In the genomic region with DNA sequence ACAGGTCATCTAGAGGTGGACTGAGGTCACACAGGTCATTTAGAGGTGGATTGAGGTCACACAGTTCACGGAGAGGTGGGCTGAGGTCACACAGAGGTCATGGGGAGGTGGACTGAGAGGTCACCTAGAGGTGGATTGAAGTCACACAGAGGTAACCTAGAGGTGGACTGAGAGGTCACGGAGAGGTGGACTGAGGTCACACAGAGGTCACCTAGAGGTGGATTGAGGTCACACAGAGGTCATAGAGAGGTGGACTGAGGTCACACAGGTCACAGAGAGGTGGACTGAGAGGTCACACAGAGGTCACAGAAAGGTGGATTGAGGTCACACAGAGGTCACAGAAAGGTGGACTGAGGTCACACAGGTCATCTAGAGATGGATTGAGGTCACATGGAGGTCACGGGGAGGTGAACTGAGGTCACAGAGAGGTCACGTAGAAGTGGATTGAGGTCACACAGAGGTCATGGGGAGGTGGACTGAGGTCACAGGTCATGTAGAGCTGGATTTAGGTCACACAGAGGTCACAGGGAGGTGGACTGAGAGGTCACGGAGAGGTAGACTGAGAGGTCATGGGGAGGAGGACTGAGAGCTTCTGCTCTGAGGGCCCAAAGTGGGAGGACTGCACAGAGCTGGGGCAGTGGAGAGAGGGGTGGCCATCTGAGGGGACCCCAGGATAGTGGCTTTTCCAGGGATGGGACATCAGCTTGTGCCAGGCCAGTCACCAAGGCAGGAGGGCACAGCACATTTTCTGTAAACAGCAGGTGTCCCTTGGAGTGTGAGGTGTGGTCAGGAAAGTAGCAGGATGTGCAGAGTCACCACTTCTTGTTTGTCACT, we compare ENCODE assay signal across 18 cellular contexts. TPM values are rescaled to one million over a fixed set of nuclear protein-coding genes. Genes with fewer than 3 reads are reported as not detected.
DNase-seq lines count a peak whose midpoint lies in the region; TF ChIP-seq lines count a peak whose summit lies in the region.
"Had no signal": no experiment of that assay in that cellular context is flagged by ENCODE, and none has a peak within 500 bp of the region (broad histone marks: within the 10 kb centered on the region; RNA-seq: fewer than 3 reads in every experiment).

No MANE protein-coding gene starts in this region.

- no peak overlapping the region for H3K27ac ChIP-seq in liver (ENCODE audit: low read depth in 1 of 2, low read length in 2 of 2)
- no peak overlapping the region for H3K27ac ChIP-seq in effector memory CD4-positive, alpha-beta T cell (ENCODE audit: insufficient read depth, low read length, poor library complexity, severe bottlenecking)
- H3K27ac ChIP-seq: C4-2B, KMS-11, pancreas, SK-N-MC had no signal

- H3K4me1 Mint-ChIP-seq in CD14-positive monocyte (peaks cover 18% of the 10 kb centered on the region), HFFc6 (ENCODE audit: low read depth) (peaks cover 2% of the 10 kb centered on the region)
- peaks cover 7% of the 10 kb centered on the region for H3K4me1 Mint-ChIP-seq in activated naive CD8-positive, alpha-beta T cell treated with anti-CD3 and anti-CD28 coated beads for 36 hours
- H3K4me1 Mint-ChIP-seq in activated T-helper 2 cell treated with anti-CD3 and anti-CD28 coated beads, Interferon-gamma antibody, Interleukin-2, Interleukin-4, amounts not matched to agents 10 μg/mL and 5 μg/mL and 100 μg/mL, durations not matched to agents 14 hours and 24 hours and 36 hours (ENCODE audit: low read depth), result peaks cover 8% of the 10 kb centered on the region

- no peaks in the 10 kb centered on the region for H3K9me3 ChIP-seq in liver (ENCODE audit: control insufficient read depth in 4 of 4, low read length in 3 of 4)
- no peaks in the 10 kb centered on the region for H3K9me3 ChIP-seq in effector memory CD4-positive, alpha-beta T cell (ENCODE audit: control insufficient read depth, low read length)
- H3K9me3 ChIP-seq: pancreas had no signal

- H3K9me3 Mint-ChIP-seq in CD14-positive monocyte, result peaks cover 0 to 7% (median 0%) of the 10 kb centered on the region in 7 donors
- H3K9me3 Mint-ChIP-seq in HFFc6, result peaks cover 14% of the 10 kb centered on the region
- no peaks in the 10 kb centered on the region for H3K9me3 Mint-ChIP-seq in activated naive CD8-positive, alpha-beta T cell treated with anti-CD3 and anti-CD28 coated beads for 36 hours
- H3K9me3 Mint-ChIP-seq in activated T-helper 2 cell treated with anti-CD3 and anti-CD28 coated beads, Interferon-gamma antibody, Interleukin-2, Interleukin-4, amounts not matched to agents 10 μg/mL and 5 μg/mL and 100 μg/mL, durations not matched to agents 14 hours and 24 hours and 36 hours, result no peaks in the 10 kb centered on the region

- H3K36me3 ChIP-seq in liver (ENCODE audit: control insufficient read depth in 4 of 4, insufficient read depth in 3 of 4, low read depth in 1 of 4, low read length in 3 of 4), result peaks cover 13 to 41% (median 24%) of the 10 kb centered on the region in 4 donors
- H3K36me3 ChIP-seq in effector memory CD4-positive, alpha-beta T cell (ENCODE audit: control insufficient read depth, insufficient read depth, low read length), result peaks cover 37% of the 10 kb centered on the region

- H3K9ac ChIP-seq in liver (ENCODE audit: low read depth in 1 of 2, low read length in 2 of 2), result no peak overlapping the region
- H3K9ac ChIP-seq: KMS-11 had no signal

- H3K27me3 Mint-ChIP-seq in CD14-positive monocyte (ENCODE audit: low read depth in 3 of 3), result no peaks in the 10 kb centered on the region
- H3K27me3 Mint-ChIP-seq in HFFc6 (ENCODE audit: insufficient read depth), result peaks cover 15% of the 10 kb centered on the region
- H3K27me3 Mint-ChIP-seq in activated naive CD8-positive, alpha-beta T cell treated with anti-CD3 and anti-CD28 coated beads for 36 hours, result no peaks in the 10 kb centered on the region
- H3K27me3 Mint-ChIP-seq in activated T-helper 2 cell treated with anti-CD3 and anti-CD28 coated beads, Interferon-gamma antibody, Interleukin-2, Interleukin-4, amounts not matched to agents 10 μg/mL and 5 μg/mL and 100 μg/mL, durations not matched to agents 14 hours and 24 hours and 36 hours (ENCODE audit: low read depth), result no peaks in the 10 kb centered on the region

- DNase-seq in CD14-positive monocyte (ENCODE audit: low spot score), result no peak
- no peak for DNase-seq in HFFc6
- no peak for DNase-seq in activated naive CD8-positive, alpha-beta T cell treated with anti-CD3 and anti-CD28 coated beads for 36 hours
- no peak for DNase-seq in NCI-H2171 (lab: John Stamatoyannopoulos, UW)
- DNase-seq in NCI-H146 treated with DMSO at 0.1 percent for 48 hours (lab: John Stamatoyannopoulos, UW; ENCODE audit: unreplicated experiment), result no peak
- no peak for DNase-seq in effector memory CD4-positive, alpha-beta T cell
- no peak for DNase-seq in activated T-helper 2 cell treated with anti-CD3 and anti-CD28 coated beads, Interferon-gamma antibody, Interleukin-2, Interleukin-4, amounts not matched to agents 10 μg/mL and 5 μg/mL and 100 μg/mL, durations not matched to agents 14 hours and 24 hours and 36 hours (ENCODE audit: low spot score)
- DNase-seq: activated CD4-positive, CD25-positive, alpha-beta regulatory T cell; activated effector memory CD4-positive, alpha-beta T cell treated with anti-CD3 and anti-CD28 coated beads, Interleukin-2, amount 50 U/mL, for 16 hours; cerebellar nuclear complex; mammary epithelial cell; NCI-H1694 treated with DMSO at 0.1 percent for 48 hours; NCI-H82; pancreas had no signal

- no peak for TF ChIP-seq RAD21 in liver (IDR thresholded peaks at IDR 0.05)

- no peaks in the 10 kb centered on the region for H3K4me1 ChIP-seq in liver (ENCODE audit: control insufficient read depth in 4 of 4, insufficient read depth in 4 of 4, low read length in 3 of 4)
- H3K4me1 ChIP-seq in effector memory CD4-positive, alpha-beta T cell (ENCODE audit: control insufficient read depth, insufficient read depth, low read length, poor library complexity, severe bottlenecking), result no peaks in the 10 kb centered on the region
- H3K4me1 ChIP-seq: pancreas had no signal

- H3K36me3 Mint-ChIP-seq in CD14-positive monocyte, result peaks cover 61 to 75% of the 10 kb centered on the region in 2 donors
- H3K36me3 Mint-ChIP-seq in HFFc6 (ENCODE audit: low read depth), result peaks cover 40% of the 10 kb centered on the region
- peaks cover 29% of the 10 kb centered on the region for H3K36me3 Mint-ChIP-seq in activated naive CD8-positive, alpha-beta T cell treated with anti-CD3 and anti-CD28 coated beads for 36 hours
- peaks cover 45% of the 10 kb centered on the region for H3K36me3 Mint-ChIP-seq in activated T-helper 2 cell treated with anti-CD3 and anti-CD28 coated beads, Interferon-gamma antibody, Interleukin-2, Interleukin-4, amounts not matched to agents 10 μg/mL and 5 μg/mL and 100 μg/mL, durations not matched to agents 14 hours and 24 hours and 36 hours (ENCODE audit: low read depth)

- H3K27ac Mint-ChIP-seq in CD14-positive monocyte (peak overlapping the region; percentile 23 to 84 (median 72)), HFFc6 (peak overlapping the region; percentile 33; the same call in 1 of the 2 replicates)
- peak overlapping the region; percentile 19 for H3K27ac Mint-ChIP-seq in activated naive CD8-positive, alpha-beta T cell treated with anti-CD3 and anti-CD28 coated beads for 36 hours
- H3K27ac Mint-ChIP-seq in activated T-helper 2 cell treated with anti-CD3 and anti-CD28 coated beads, Interferon-gamma antibody, Interleukin-2, Interleukin-4, amounts not matched to agents 10 μg/mL and 5 μg/mL and 100 μg/mL, durations not matched to agents 14 hours and 24 hours and 36 hours, result no peak overlapping the region

- TF ChIP-seq CTCF in CD14-positive monocyte (IDR thresholded peaks at IDR 0.05) (no peak), HFFc6 (IDR thresholded peaks at IDR 0.05) (no peak), liver (IDR thresholded peaks at IDR 0.05; ENCODE audit: low read depth, low read length, missing input control) (no peak)

- H3K4me3 Mint-ChIP-seq in CD14-positive monocyte (no peak overlapping the region), HFFc6 (peak overlapping the region; percentile 33; the same call in 1 of the 2 replicates)
- H3K4me3 Mint-ChIP-seq in activated naive CD8-positive, alpha-beta T cell treated with anti-CD3 and anti-CD28 coated beads for 36 hours, result no peak overlapping the region
- H3K4me3 Mint-ChIP-seq in activated T-helper 2 cell treated with anti-CD3 and anti-CD28 coated beads, Interferon-gamma antibody, Interleukin-2, Interleukin-4, amounts not matched to agents 10 μg/mL and 5 μg/mL and 100 μg/mL, durations not matched to agents 14 hours and 24 hours and 36 hours (ENCODE audit: low read depth), result no peak overlapping the region

- no peak overlapping the region for H3K4me3 ChIP-seq in liver (ENCODE audit: low read depth in 1 of 3, low read length in 3 of 3)
- no peak overlapping the region for H3K4me3 ChIP-seq in effector memory CD4-positive, alpha-beta T cell (ENCODE audit: insufficient read depth, low read depth, low read length, poor library complexity, severe bottlenecking)
- H3K4me3 ChIP-seq: pancreas, SK-N-MC had no signal

- intact Hi-C loops in CD14-positive monocyte (cut with micrococcal nuclease), result no loop called here
- intact Hi-C loops in activated T-helper 2 cell treated with anti-CD3 and anti-CD28 coated beads, Interferon-gamma antibody, Interleukin-2, Interleukin-4, amounts not matched to agents 10 μg/mL and 5 μg/mL and 100 μg/mL, durations not matched to agents 14 hours and 24 hours and 36 hours (cut with micrococcal nuclease), result no loop called here

- WGBS in liver, result 89% methylated on average over 5 of the region's 5 CpGs

- H3K27me3 ChIP-seq in liver (ENCODE audit: control insufficient read depth in 4 of 4, insufficient read depth in 4 of 4, low read length in 3 of 4), result no peaks in the 10 kb centered on the region
- no peaks in the 10 kb centered on the region for H3K27me3 ChIP-seq in effector memory CD4-positive, alpha-beta T cell (replicated peaks; ENCODE audit: control insufficient read depth, insufficient read depth, low read length, poor library complexity, severe bottlenecking)
- H3K27me3 ChIP-seq: pancreas had no signal

RNA-seq across cellular contexts. Expression of gene JPT2, which starts 26.4 kb away (rescaled TPM):
- 1 to 10 TPM; 5.8 to 7.5 TPM for polyA plus RNA-seq in CD14-positive monocyte
- total RNA-seq in HFFc6 (2021; fragmentation: NEBNext Ultra II Directional; extraction: Animal tissue kit (Norgen Biotek cat#: 25700)), result 10 to 100 TPM; 71.7 to 92.9 (median 80.8) TPM
- 10 to 100 TPM; 91.4 to 96.2 TPM for total RNA-seq in activated naive CD8-positive, alpha-beta T cell treated with anti-CD3 and anti-CD28 coated beads for 36 hours
- total RNA-seq in liver, result 10 to 100 TPM; 31.0 to 32.6 TPM
- 10 to 100 TPM in 1 of 2 donors, 1 to 10 TPM in 1; 7.4 to 25.8 TPM for polyA plus RNA-seq in liver
- 95.0 and 98.0 TPM in 2 replicates for total RNA-seq in activated T-helper 2 cell treated with anti-CD3 and anti-CD28 coated beads, Interferon-gamma antibody, Interleukin-2, Interleukin-4, amounts not matched to agents 10 μg/mL and 5 μg/mL and 100 μg/mL, durations not matched to agents 14 hours and 24 hours and 36 hours

RNA-seq across cellular contexts. Expression of gene CRAMP1, which starts 39.6 kb away (rescaled TPM):
- 1 to 10 TPM in 1 of 2 donors, under 1 TPM in 1; 0.46 to 1.0 TPM for polyA plus RNA-seq in CD14-positive monocyte
- total RNA-seq in HFFc6 (2021; fragmentation: NEBNext Ultra II Directional; extraction: Animal tissue kit (Norgen Biotek cat#: 25700)), result 10 to 100 TPM; 10.7 to 14.2 (median 12.4) TPM
- 10 to 100 TPM; 14.4 to 17.0 TPM for total RNA-seq in activated naive CD8-positive, alpha-beta T cell treated with anti-CD3 and anti-CD28 coated beads for 36 hours
- total RNA-seq in liver, result 1 to 10 TPM; 6.0 to 6.4 TPM
- polyA plus RNA-seq in liver, result 1 to 10 TPM; 1.1 to 2.5 TPM
- 33.6 and 34.3 TPM in 2 replicates for total RNA-seq in activated T-helper 2 cell treated with anti-CD3 and anti-CD28 coated beads, Interferon-gamma antibody, Interleukin-2, Interleukin-4, amounts not matched to agents 10 μg/mL and 5 μg/mL and 100 μg/mL, durations not matched to agents 14 hours and 24 hours and 36 hours

RNA-seq across cellular contexts. Expression of gene IFT140, which starts 39.9 kb away (rescaled TPM):
- polyA plus RNA-seq in CD14-positive monocyte (1 to 10 TPM in 1 of 2 donors, under 1 TPM in 1; 0.75 to 1.2 TPM), liver (1 to 10 TPM; 1.3 to 2.1 TPM)
- total RNA-seq in HFFc6 (2021; fragmentation: NEBNext Ultra II Directional; extraction: Animal tissue kit (Norgen Biotek cat#: 25700)), result 10 to 100 TPM; 11.1 to 15.6 (median 13.2) TPM
- total RNA-seq in activated naive CD8-positive, alpha-beta T cell treated with anti-CD3 and anti-CD28 coated beads for 36 hours, result 1 to 10 TPM; 7.1 to 9.5 TPM
- 1 to 10 TPM; 5.4 to 8.1 TPM for total RNA-seq in liver
- total RNA-seq in activated T-helper 2 cell treated with anti-CD3 and anti-CD28 coated beads, Interferon-gamma antibody, Interleukin-2, Interleukin-4, amounts not matched to agents 10 μg/mL and 5 μg/mL and 100 μg/mL, durations not matched to agents 14 hours and 24 hours and 36 hours, result 8.4 and 10.7 TPM in 2 replicates

RNA-seq across cellular contexts. Expression of gene MAPK8IP3, which starts 54.3 kb away (rescaled TPM):
- 1 to 10 TPM; 1.1 to 2.1 TPM for polyA plus RNA-seq in CD14-positive monocyte
- total RNA-seq in HFFc6 (2021; fragmentation: NEBNext Ultra II Directional; extraction: Animal tissue kit (Norgen Biotek cat#: 25700)), result 10 to 100 TPM; 34.3 to 39.9 (median 37.1) TPM
- 10 to 100 TPM; 46.7 to 47.3 TPM for total RNA-seq in activated naive CD8-positive, alpha-beta T cell treated with anti-CD3 and anti-CD28 coated beads for 36 hours
- total RNA-seq in liver, result 10 to 100 TPM; 10.1 to 43.0 TPM
- polyA plus RNA-seq in liver, result 1 to 10 TPM; 4.1 to 8.5 TPM
- total RNA-seq in activated T-helper 2 cell treated with anti-CD3 and anti-CD28 coated beads, Interferon-gamma antibody, Interleukin-2, Interleukin-4, amounts not matched to agents 10 μg/mL and 5 μg/mL and 100 μg/mL, durations not matched to agents 14 hours and 24 hours and 36 hours, result 74.8 and 77.5 TPM in 2 replicates
